Comparison of ENCODE assay signal across 15 cellular contexts in the genomic region with DNA sequence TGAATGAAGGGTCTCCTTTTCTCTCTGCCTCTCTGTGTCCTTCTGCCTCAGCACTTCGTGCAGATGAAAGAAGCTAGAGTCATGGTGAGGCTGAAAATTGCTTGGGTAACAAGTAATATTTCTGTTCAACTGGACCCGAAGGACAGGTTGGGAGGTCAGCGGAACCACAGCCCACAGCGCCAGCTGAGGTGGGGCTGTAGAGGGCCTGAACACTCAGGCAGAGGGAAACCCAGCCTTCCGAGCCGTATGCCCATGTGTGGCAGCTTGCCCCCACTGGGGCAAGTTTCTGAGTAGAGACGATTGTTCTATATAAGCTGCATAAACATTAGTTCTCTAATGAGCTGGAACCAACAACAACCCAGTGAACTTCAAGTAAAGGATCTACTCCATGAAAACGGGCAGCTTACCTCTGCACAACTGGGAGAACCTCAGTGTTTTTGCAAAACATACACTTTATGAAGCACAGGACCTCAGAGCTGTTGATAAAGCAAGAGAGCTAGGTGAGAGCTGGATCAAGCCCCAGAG.
"Had no signal": no experiment of that assay in that cellular context is flagged by ENCODE, and none has a peak within 500 bp of the region (broad histone marks: within the 10 kb centered on the region; RNA-seq: fewer than 3 reads in every experiment).

No MANE protein-coding gene starts in this region.

- H3K4me1 ChIP-seq: foreskin keratinocyte had no signal

- H3K27me3 ChIP-seq: foreskin keratinocyte, testis had no signal

- H3K9me3 ChIP-seq: testis had no signal

- ATAC-seq: activated T-cell treated with anti-CD3 and anti-CD28 coated beads, Interleukin-2, amount 50 U/mL, for 4 hours; esophagus mucosa; foreskin keratinocyte; left lobe of liver; stimulated activated naive CD8-positive, alpha-beta T cell treated with anti-CD3 and anti-CD28 coated beads, Interleukin-15, Interleukin-2, amounts not matched to agents 100 U/mL and 50 U/mL, for 24 hours had no signal

- H3K27ac ChIP-seq: foreskin keratinocyte, testis had no signal

- H3K36me3 Mint-ChIP-seq: activated CD4-positive, alpha-beta memory T cell treated with anti-CD3 and anti-CD28 coated beads for 36 hours had no signal

- H3K4me3 Mint-ChIP-seq: activated CD4-positive, alpha-beta memory T cell treated with anti-CD3 and anti-CD28 coated beads for 36 hours; activated naive CD8-positive, alpha-beta T cell; activated T-cell treated with anti-CD3 and anti-CD28 coated beads, Interleukin-2, amount 50 U/mL, for 4 hours had no signal

- DNase-seq: activated CD4-positive, alpha-beta memory T cell treated with anti-CD3 and anti-CD28 coated beads for 36 hours; activated gamma-delta T cell; activated T-cell treated with anti-CD3 and anti-CD28 coated beads, Interleukin-2, amount 50 U/mL, for 4 hours; aorta; foreskin keratinocyte; head of caudate nucleus; mammary epithelial cell; stimulated activated CD4-positive, alpha-beta T cell treated with anti-CD3 and anti-CD28 coated beads, Interleukin-2, amount 100 ng/mL, for 48 hours; stimulated activated naive CD8-positive, alpha-beta T cell treated with anti-CD3 and anti-CD28 coated beads, Interleukin-15, Interleukin-2, amounts not matched to agents 100 U/mL and 50 U/mL, for 24 hours; T-helper 9 cell; testis had no signal

- H3K27ac Mint-ChIP-seq: activated CD4-positive, alpha-beta memory T cell treated with anti-CD3 and anti-CD28 coated beads for 36 hours; activated naive CD8-positive, alpha-beta T cell had no signal

- H3K27me3 Mint-ChIP-seq: activated CD4-positive, alpha-beta memory T cell treated with anti-CD3 and anti-CD28 coated beads for 36 hours; activated naive CD8-positive, alpha-beta T cell; progenitor cell of endocrine pancreas had no signal

- H3K4me3 ChIP-seq: testis had no signal
